Comparison of ENCODE assay signal across 17 cellular contexts in genomic region chr5:113110117-113110516, GRCh38.
DNase-seq lines count a peak whose midpoint lies in the region; ATAC-seq and TF ChIP-seq lines count a peak whose summit lies in the region.
"Had no signal": no experiment of that assay in that cellular context is flagged by ENCODE, and none has a peak within 500 bp of the region (broad histone marks: within the 10 kb centered on the region; RNA-seq: fewer than 3 reads in every experiment).

No MANE protein-coding gene starts in this region.

- H3K27ac Mint-ChIP-seq in nephron = peak overlapping the region in 2 of 3 experiments; percentile 70 to 78
- H3K27ac Mint-ChIP-seq: CD4-positive, CD25-positive, alpha-beta regulatory T cell; IgD-negative memory B cell had no signal

- ATAC-seq in foreskin keratinocyte (peak; percentile 71), HG03025 (IDR thresholded peaks at IDR 0.05; ENCODE audit: low FRiP score, unreplicated experiment) (no peak), HG03565 (IDR thresholded peaks at IDR 0.05; ENCODE audit: unreplicated experiment) (no peak), sciatic nerve (no peak)

- H3K36me3 Mint-ChIP-seq in nephron (ENCODE audit: low read depth) = peaks cover 36% of the 10 kb centered on the region
- H3K36me3 Mint-ChIP-seq: CD4-positive, CD25-positive, alpha-beta regulatory T cell had no signal

- peaks cover 21% of the 10 kb centered on the region for H3K4me1 Mint-ChIP-seq in nephron
- H3K4me1 Mint-ChIP-seq: CD4-positive, CD25-positive, alpha-beta regulatory T cell; CD8-positive, alpha-beta memory T cell; IgD-negative memory B cell had no signal

- no peak overlapping the region for H3K27ac ChIP-seq in foreskin keratinocyte
- H3K27ac ChIP-seq: GM23248 had no signal

- peaks cover 13% of the 10 kb centered on the region for H3K4me1 ChIP-seq in foreskin keratinocyte
- H3K4me1 ChIP-seq: HAP-1 had no signal

- no peaks in the 10 kb centered on the region for H3K27me3 Mint-ChIP-seq in nephron (ENCODE audit: low read depth)
- H3K27me3 Mint-ChIP-seq: CD4-positive, CD25-positive, alpha-beta regulatory T cell had no signal

- TF ChIP-seq CTCF in foreskin keratinocyte (conservative IDR thresholded peaks at IDR 0.05) (no peak), nephron (IDR thresholded peaks at IDR 0.05; ENCODE audit: unreplicated experiment in 3 of 3) (no peak)

- H3K27me3 ChIP-seq in foreskin keratinocyte = no peaks in the 10 kb centered on the region
- H3K27me3 ChIP-seq: BE2C had no signal

- DNase-seq in NCI-H226 (peak; percentile 93), amniotic epithelial cell (ENCODE audit: low read depth) (peak; percentile 87), foreskin keratinocyte (peak; percentile 31 to 47), sciatic nerve (ENCODE audit: low spot score) (no peak)
- DNase-seq in stimulated activated CD4-positive, alpha-beta T cell treated with anti-CD3 and anti-CD28 coated beads, Interleukin-1b, Interleukin-23, amount 100 ng/mL, for 48 hours = no peak
- DNase-seq: 8988T; BE2C; C1 segment of cervical spinal cord; Caco-2; CD4-positive, CD25-positive, alpha-beta regulatory T cell; CD8-positive, alpha-beta memory T cell; GM23248 had no signal

- intact Hi-C loops in sciatic nerve (cut with DNase I) = no loop called here

- H3K9me3 Mint-ChIP-seq in nephron = peaks cover 5% of the 10 kb centered on the region
- H3K9me3 Mint-ChIP-seq: CD8-positive, alpha-beta memory T cell had no signal

- H3K4me3 Mint-ChIP-seq in nephron = no peak overlapping the region
- H3K4me3 Mint-ChIP-seq: CD4-positive, CD25-positive, alpha-beta regulatory T cell; CD8-positive, alpha-beta memory T cell; IgD-negative memory B cell had no signal

Comparison
In these comparisons a context has a peak if more than half of its experiments do, and no peak if none do; other contexts are left out.
1. DNase-seq: peak in NCI-H226 (single experiment), amniotic epithelial cell (single experiment) and foreskin keratinocyte (2 of 2); none in stimulated activated CD4-positive, alpha-beta T cell treated with anti-CD3 and anti-CD28 coated beads, Interleukin-1b, Interleukin-23, amount 100 ng/mL, for 48 hours (single experiment) and sciatic nerve (single experiment).